Comparison of ENCODE assay signal across 18 cellular contexts in genomic region chr12:114631242-114631641, GRCh38. TPM values are rescaled to one million over a fixed set of nuclear protein-coding genes. Genes with fewer than 3 reads are reported as not detected.
DNase-seq lines count a peak whose midpoint lies in the region; ATAC-seq, FAIRE-seq and TF ChIP-seq lines count a peak whose summit lies in the region.
"Had no signal": no experiment of that assay in that cellular context is flagged by ENCODE, and none has a peak within 500 bp of the region (broad histone marks: within the 10 kb centered on the region; RNA-seq: fewer than 3 reads in every experiment).

No MANE protein-coding gene starts in this region.

- H3K4me3 Mint-ChIP-seq in Caco-2 (ENCODE audit: unreplicated experiment) (no peak overlapping the region), mesothelial cell of epicardium (no peak overlapping the region), HFFc6 (no peak overlapping the region)
- no peak overlapping the region for H3K4me3 Mint-ChIP-seq in activated CD8-positive, alpha-beta T cell treated with anti-CD3 and anti-CD28 coated beads for 36 hours
- H3K4me3 Mint-ChIP-seq: CD4-positive, alpha-beta memory T cell; H9 had no signal

- H3K4me1 ChIP-seq in A549: peaks cover 31% of the 10 kb centered on the region
- peaks cover 36% of the 10 kb centered on the region for H3K4me1 ChIP-seq in Caco-2
- H3K4me1 ChIP-seq in adrenal gland (replicated peaks in 1 of 2): no peaks in the 10 kb centered on the region

- FAIRE-seq in A549 (lab: Jason Lieb, UNC): no peak
- FAIRE-seq: GM12878 had no signal

- TF ChIP-seq EP300 in A549 (IDR thresholded peaks at IDR 0.05): no peak

- CTCF ChIA-PET in A549 (lab: Yijun Ruan, JAX) (interaction anchor here (0.7 to 1.6 kb wide), 7 partner anchors 30 to 1286 kb away, joined by 3 to 6 read pairs (median 3); partner anchors contain the start of gene TBX3), Caco-2 (lab: Charles Lee) (no interaction called here)
- CTCF ChIA-PET in activated CD8-positive, alpha-beta T cell treated with anti-CD3 and anti-CD28 coated beads for 36 hours (lab: Charles Lee): no interaction called here

- TF ChIP-seq RAD21 in A549 (conservative IDR thresholded peaks at IDR 0.05 in 1 of 2, IDR thresholded peaks at IDR 0.05 in 1 of 2): no peak

- no peak overlapping the region for H3K4me2 ChIP-seq in A549

- H3K9me3 ChIP-seq in A549 (no peaks in the 10 kb centered on the region), Caco-2 (no peaks in the 10 kb centered on the region), adrenal gland (replicated peaks in 1 of 3) (no peaks in the 10 kb centered on the region)

- H3K36me3 ChIP-seq in Caco-2 (ENCODE audit: control insufficient read depth, insufficient read depth, low read length) (no peaks in the 10 kb centered on the region), adrenal gland (replicated peaks in 1 of 2) (no peaks in the 10 kb centered on the region)

- no peaks in the 10 kb centered on the region for H3K27me3 Mint-ChIP-seq in Caco-2 (ENCODE audit: insufficient read depth, unreplicated experiment)
- no peaks in the 10 kb centered on the region for H3K27me3 Mint-ChIP-seq in mesothelial cell of epicardium (ENCODE audit: low read depth)
- peaks cover 4% of the 10 kb centered on the region for H3K27me3 Mint-ChIP-seq in activated CD8-positive, alpha-beta T cell treated with anti-CD3 and anti-CD28 coated beads for 36 hours
- H3K27me3 Mint-ChIP-seq in HFFc6 (ENCODE audit: insufficient read depth): peaks cover 8% of the 10 kb centered on the region

- peak overlapping the region; percentile 15 to 74; a peak in 5 of 6 replicates for H3K27ac ChIP-seq in A549
- peak overlapping the region in 4 of 5 donors; percentile 31 to 77 (median 64) for H3K27ac ChIP-seq in adrenal gland
- H3K27ac ChIP-seq: GM23248 had no signal

- no peak for TF ChIP-seq POLR2A in A549 (IDR thresholded peaks at IDR 0.05; ENCODE audit: low read length)
- TF ChIP-seq POLR2A in adrenal gland (IDR thresholded peaks at IDR 0.05): peak in 1 of 2 donors; percentile 34

- no peaks in the 10 kb centered on the region for H3K9me3 Mint-ChIP-seq in Caco-2 (ENCODE audit: unreplicated experiment)
- H3K9me3 Mint-ChIP-seq in mesothelial cell of epicardium: peaks cover under 1% of the 10 kb centered on the region
- no peaks in the 10 kb centered on the region for H3K9me3 Mint-ChIP-seq in activated CD8-positive, alpha-beta T cell treated with anti-CD3 and anti-CD28 coated beads for 36 hours
- H3K9me3 Mint-ChIP-seq in HFFc6: no peaks in the 10 kb centered on the region
- H3K9me3 Mint-ChIP-seq: CD4-positive, alpha-beta memory T cell had no signal

- POLR2A ChIA-PET in A549 (lab: Yijun Ruan, JAX): no interaction called here
- POLR2A ChIA-PET in Caco-2 (lab: Charles Lee): no interaction called here
- POLR2A ChIA-PET in activated CD8-positive, alpha-beta T cell treated with anti-CD3 and anti-CD28 coated beads for 36 hours (lab: Charles Lee): no interaction called here

- no peak for ATAC-seq in A549
- no peak for ATAC-seq in activated CD8-positive, alpha-beta T cell treated with anti-CD3 and anti-CD28 coated beads for 36 hours
- no peak for ATAC-seq in GM21515 (IDR thresholded peaks at IDR 0.05; ENCODE audit: unreplicated experiment)
- ATAC-seq: GM12878, HCT116 had no signal

- 56% methylated on average over 7 of the region's 7 CpGs for WGBS in A549 (ENCODE audit: missing lambda C conversion rate)
- WGBS in adrenal gland, 4 donors: 26 to 41% (median 28%) methylated on average over 7 of the region's 7 CpGs

- no peak overlapping the region for H3K4me3 ChIP-seq in A549
- no peak overlapping the region for H3K4me3 ChIP-seq in Caco-2 (ENCODE audit: low read depth, low read length)
- H3K4me3 ChIP-seq in adrenal gland: no peak overlapping the region
- H3K4me3 ChIP-seq: GM12878, GM23248 had no signal

- intact Hi-C loops in Caco-2 (cut with micrococcal nuclease; ENCODE audit: unreplicated experiment): no loop called here
- intact Hi-C loops in adrenal gland (cut with DNase I): no loop called here
- intact Hi-C loops in activated CD8-positive, alpha-beta T cell treated with anti-CD3 and anti-CD28 coated beads for 36 hours (cut with micrococcal nuclease): no loop called here

- no TSS peak for BruUV-seq in Caco-2 (replicated peaks; lab: Mats Ljungman, UMichigan)

- H3K4me1 Mint-ChIP-seq in Caco-2 (ENCODE audit: low read depth, unreplicated experiment): peaks cover 45% of the 10 kb centered on the region
- H3K4me1 Mint-ChIP-seq in mesothelial cell of epicardium: peaks cover 22% of the 10 kb centered on the region
- no peaks in the 10 kb centered on the region for H3K4me1 Mint-ChIP-seq in activated CD8-positive, alpha-beta T cell treated with anti-CD3 and anti-CD28 coated beads for 36 hours (ENCODE audit: low read depth)
- peaks cover 13% of the 10 kb centered on the region for H3K4me1 Mint-ChIP-seq in HFFc6 (ENCODE audit: low read depth)
- H3K4me1 Mint-ChIP-seq: CD4-positive, alpha-beta memory T cell had no signal

- TF ChIP-seq CTCF in A549 (IDR thresholded peaks at IDR 0.05) (no peak), Caco-2 (IDR thresholded peaks at IDR 0.05; ENCODE audit: insufficient read depth in 1 of 2, low read depth in 1 of 2, low read length in 1 of 2, severe bottlenecking in 1 of 2, unreplicated experiment in 1 of 2) (no peak), adrenal gland (IDR thresholded peaks at IDR 0.05) (no peak), mesothelial cell of epicardium (IDR thresholded peaks at IDR 0.05; ENCODE audit: unreplicated experiment) (no peak), HFFc6 (IDR thresholded peaks at IDR 0.05) (no peak)
- TF ChIP-seq CTCF in activated CD8-positive, alpha-beta T cell treated with anti-CD3 and anti-CD28 coated beads for 36 hours (IDR thresholded peaks at IDR 0.05): no peak

- H3K27ac Mint-ChIP-seq in Caco-2 (ENCODE audit: unreplicated experiment) (peak overlapping the region; percentile 54), mesothelial cell of epicardium (peak overlapping the region; percentile 86), HFFc6 (no peak overlapping the region)
- H3K27ac Mint-ChIP-seq in activated CD8-positive, alpha-beta T cell treated with anti-CD3 and anti-CD28 coated beads for 36 hours: no peak overlapping the region

- H3K27me3 ChIP-seq in Caco-2 (replicated peaks; ENCODE audit: control insufficient read depth, insufficient read depth, low read length): no peaks in the 10 kb centered on the region
- H3K27me3 ChIP-seq in adrenal gland: no peaks in the 10 kb centered on the region

- no peaks in the 10 kb centered on the region for H3K36me3 Mint-ChIP-seq in Caco-2 (ENCODE audit: insufficient read depth, unreplicated experiment)
- H3K36me3 Mint-ChIP-seq in mesothelial cell of epicardium: no peaks in the 10 kb centered on the region
- no peaks in the 10 kb centered on the region for H3K36me3 Mint-ChIP-seq in activated CD8-positive, alpha-beta T cell treated with anti-CD3 and anti-CD28 coated beads for 36 hours (ENCODE audit: low read depth)
- H3K36me3 Mint-ChIP-seq in HFFc6 (ENCODE audit: low read depth): no peaks in the 10 kb centered on the region
- H3K36me3 Mint-ChIP-seq: CD4-positive, alpha-beta memory T cell had no signal

- no peak for DNase-seq in A549 (ENCODE audit: low read depth in 1 of 2, low spot score in 1 of 2)
- peak in 1 of 2 experiments; percentile 39 for DNase-seq in Caco-2
- DNase-seq in adrenal gland: peak; percentile 57 to 82 (median 73)
- DNase-seq in mesothelial cell of epicardium (ENCODE audit: low spot score in 2 of 2, unreplicated experiment in 2 of 2): no peak
- DNase-seq in activated CD8-positive, alpha-beta T cell treated with anti-CD3 and anti-CD28 coated beads for 36 hours: no peak
- no peak for DNase-seq in HFFc6
- DNase-seq: 8988T; C1 segment of cervical spinal cord; CD4-positive, alpha-beta memory T cell; COR-L47; DMS153; DND-41; GDM1; GM23248; H9 had no signal

TF ChIP-seq in A549, 52 proteins besides CTCF, POLR2A, EP300 and RAD21 (continues in another document):
- TF ChIP-seq NFE2L2 (conservative IDR thresholded peaks at IDR 0.05; ENCODE audit: low read length) (no peak), PBX3 (IDR thresholded peaks at IDR 0.05) (no peak), HEYL (CRISPR knock-in tag; IDR thresholded peaks at IDR 0.05) (no peak), FOSL2 (IDR thresholded peaks at IDR 0.05) (no peak), FOSL2 (CRISPR knock-in tag; IDR thresholded peaks at IDR 0.05) (no peak), JUNB (IDR thresholded peaks at IDR 0.05) (no peak), RFX5 (IDR thresholded peaks at IDR 0.05) (no peak), RNF2 (IDR thresholded peaks at IDR 0.05; ENCODE audit: borderline replicate concordance, low read depth) (no peak), ZFP36 (IDR thresholded peaks at IDR 0.05; ENCODE audit: borderline replicate concordance, partially characterized antibody) (no peak), ATOH8 (CRISPR knock-in tag; IDR thresholded peaks at IDR 0.05; ENCODE audit: low read depth) (no peak)

RNA-seq across cellular contexts. Expression of gene TBX3, which starts 52.7 kb away (rescaled TPM):
- polyA plus RNA-seq in A549 (2011; rRNA removed): 23.7 and 28.0 TPM in 2 replicates
- 13.3 and 20.0 TPM in 2 replicates for polyA plus RNA-seq in A549 (2012; cell fraction: cytosol; rRNA removed)
- 63.2 and 63.4 TPM in 2 replicates for polyA plus RNA-seq in A549 (2012; cell fraction: nucleus; rRNA removed)
- polyA plus RNA-seq in A549 (2017; fragmentation: RNase III; extraction: RNeasy Plus Mini Kit Qiagen cat#74134 plus additional on column Dnase treatment): 18.0 to 22.8 TPM (median 22.1 TPM) in 3 replicates
- 39.3 and 41.6 TPM in 2 replicates for polyA minus RNA-seq in A549 (2011; rRNA and poly(A)+ RNA removed)
- 47.2 and 54.0 TPM in 2 replicates for total RNA-seq in Caco-2 (2022)
- total RNA-seq in adrenal gland: 100 to 1,000 TPM; 273 to 602 (median 396) TPM
- polyA plus RNA-seq in adrenal gland: 100 to 1,000 TPM; 172 to 216 (median 181) TPM
- 409 to 427 TPM (median 425 TPM) in 3 replicates for total RNA-seq in mesothelial cell of epicardium
- total RNA-seq in activated CD8-positive, alpha-beta T cell treated with anti-CD3 and anti-CD28 coated beads for 36 hours: not detected
- 100 to 1,000 TPM; 108 to 145 (median 127) TPM for total RNA-seq in HFFc6 (2021; fragmentation: NEBNext Ultra II Directional; extraction: Animal tissue kit (Norgen Biotek cat#: 25700))
- total RNA-seq: CD4-positive, alpha-beta memory T cell had no signal
- polyA plus RNA-seq: CD4-positive, alpha-beta memory T cell had no signal

Comparison
In these comparisons a context has a peak if more than half of its experiments do, and no peak if none do; other contexts are left out.
1. DNase-seq: peak in adrenal gland (7 of 7); none in A549 (0 of 2), mesothelial cell of epicardium (0 of 2), activated CD8-positive, alpha-beta T cell treated with anti-CD3 and anti-CD28 coated beads for 36 hours (single experiment) and HFFc6 (single experiment).
2. H3K27ac Mint-ChIP-seq: peak in Caco-2 (single experiment) and mesothelial cell of epicardium (single experiment); none in activated CD8-positive, alpha-beta T cell treated with anti-CD3 and anti-CD28 coated beads for 36 hours (single experiment) and HFFc6 (single experiment).
3. RNA of gene TBX3, which starts 52.7 kb away (total RNA-seq): 409 to 427 TPM in mesothelial cell of epicardium, 273 to 602 TPM in adrenal gland, 108 to 145 TPM in HFFc6 and 47.2 to 54.0 TPM in Caco-2; not detected in activated CD8-positive, alpha-beta T cell treated with anti-CD3 and anti-CD28 coated beads for 36 hours; every median in the first group is over 10 times any median in the second.